Comparison of ENCODE assay signal across 25 cellular contexts in the genomic region with DNA sequence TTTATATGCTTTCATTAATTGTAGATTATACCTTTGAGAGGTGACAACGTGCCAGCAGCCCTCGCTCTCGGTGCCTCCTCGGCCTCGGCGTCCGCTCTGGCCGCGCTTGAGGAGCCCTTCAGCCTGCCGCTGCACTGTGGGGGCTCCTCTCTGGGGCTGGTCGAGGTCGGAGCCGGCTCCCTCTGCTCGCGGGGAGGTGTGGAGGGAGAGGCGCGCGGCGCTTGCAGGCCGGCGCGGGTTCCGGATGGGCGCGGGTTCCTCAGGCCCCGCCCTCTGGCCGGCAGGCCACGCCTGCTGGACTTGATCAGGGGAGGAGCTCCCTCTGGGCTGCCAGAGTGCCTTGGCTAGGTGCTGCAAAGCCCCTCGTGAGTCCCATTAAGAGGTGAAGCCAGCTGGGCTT.
"Had no signal": no experiment of that assay in that cellular context is flagged by ENCODE, and none has a peak within 500 bp of the region (broad histone marks: within the 10 kb centered on the region; RNA-seq: fewer than 3 reads in every experiment).

No MANE protein-coding gene starts in this region.

- H3K27ac Mint-ChIP-seq: memory B cell; nephron; neural progenitor cell; progenitor cell of endocrine pancreas; stimulated activated memory B cell treated with anti-CD40 and anti-IgM and Interleukin-4, amounts not matched to agents 10 μg/mL and 1 μg/mL and 100 μg/mL, for 72 hours; stimulated activated naive CD8-positive, alpha-beta T cell treated with anti-CD3 and anti-CD28 coated beads, Interleukin-15, amount 100 ng/mL, for 72 hours had no signal

- H3K36me3 Mint-ChIP-seq: memory B cell; naive thymus-derived CD8-positive, alpha-beta T cell; neural progenitor cell; stimulated activated memory B cell treated with anti-CD40 and anti-IgM and Interleukin-4, amounts not matched to agents 10 μg/mL and 1 μg/mL and 100 μg/mL, for 72 hours had no signal

- H3K9me3 ChIP-seq: ovary, right lobe of liver, thyroid gland, upper lobe of right lung had no signal

- H3K4me1 Mint-ChIP-seq: memory B cell; naive thymus-derived CD8-positive, alpha-beta T cell; nephron; neural progenitor cell; stimulated activated memory B cell treated with anti-CD40 and anti-IgM and Interleukin-4, amounts not matched to agents 10 μg/mL and 1 μg/mL and 100 μg/mL, for 72 hours; stimulated activated naive CD8-positive, alpha-beta T cell treated with anti-CD3 and anti-CD28 coated beads, Interleukin-15, amount 100 ng/mL, for 72 hours had no signal

- H3K4me3 ChIP-seq: heart left ventricle, hepatocyte, left ventricle myocardium inferior, neural progenitor cell, ovary, right atrium auricular region, right lobe of liver, smooth muscle cell, thyroid gland, transverse colon, upper lobe of right lung had no signal

- H3K9ac ChIP-seq: neural progenitor cell had no signal

- H3K4me1 ChIP-seq: heart left ventricle, left ventricle myocardium inferior, right atrium auricular region, right lobe of liver, thyroid gland, transverse colon, upper lobe of right lung had no signal

- DNase-seq: heart left ventricle; left ventricle myocardium inferior; naive thymus-derived CD8-positive, alpha-beta T cell; ovary; right lobe of liver; stimulated activated CD4-positive, alpha-beta T cell treated with anti-CD3 and anti-CD28 coated beads, Interleukin-1b, Interleukin-23, amount 100 ng/mL, for 48 hours; stimulated activated CD4-positive, alpha-beta T cell treated with anti-CD3 and anti-CD28 coated beads, Interleukin-2, amount 100 ng/mL, for 48 hours; stimulated activated CD4-positive, alpha-beta T cell treated with anti-CD3 and anti-CD28 coated beads, Interleukin-4, amount 100 ng/mL, for 4 hours; stimulated activated CD8-positive, alpha-beta memory T cell treated with anti-CD3 and anti-CD28 coated beads, Interleukin-4, amount 100 ng/mL, for 48 hours; stimulated activated naive CD4-positive, alpha-beta T cell treated with Interleukin-2 at 50 U/mL for 16 hours; stimulated activated naive CD8-positive, alpha-beta T cell treated with anti-CD3 and anti-CD28 coated beads, Interleukin-15, amount 100 ng/mL, for 72 hours; substantia nigra; thyroid gland; transverse colon; upper lobe of right lung had no signal

- H3K27ac ChIP-seq: heart left ventricle, hepatocyte, left ventricle myocardium inferior, neural progenitor cell, ovary, right atrium auricular region, right lobe of liver, thyroid gland, transverse colon, upper lobe of right lung had no signal

- H3K9me3 Mint-ChIP-seq: memory B cell; stimulated activated memory B cell treated with anti-CD40 and anti-IgM and Interleukin-4, amounts not matched to agents 10 μg/mL and 1 μg/mL and 100 μg/mL, for 72 hours had no signal

- ATAC-seq: heart left ventricle; naive thymus-derived CD8-positive, alpha-beta T cell; right lobe of liver; stimulated activated memory B cell treated with anti-CD40 and anti-IgM and Interleukin-4, amounts not matched to agents 10 μg/mL and 1 μg/mL and 100 μg/mL, for 72 hours; stimulated activated naive CD8-positive, alpha-beta T cell treated with anti-CD3 and anti-CD28 coated beads, Interleukin-15, amount 100 ng/mL, for 72 hours; upper lobe of right lung had no signal

- H3K36me3 ChIP-seq: heart left ventricle, left ventricle myocardium inferior, neural progenitor cell, ovary, right atrium auricular region, right lobe of liver, thyroid gland, transverse colon, upper lobe of right lung had no signal

- FAIRE-seq: keratinocyte, urothelium cell line had no signal

- H3K4me3 Mint-ChIP-seq: memory B cell; naive thymus-derived CD8-positive, alpha-beta T cell; nephron; neural progenitor cell; stimulated activated memory B cell treated with anti-CD40 and anti-IgM and Interleukin-4, amounts not matched to agents 10 μg/mL and 1 μg/mL and 100 μg/mL, for 72 hours; stimulated activated naive CD8-positive, alpha-beta T cell treated with anti-CD3 and anti-CD28 coated beads, Interleukin-15, amount 100 ng/mL, for 72 hours had no signal

- H3K27me3 ChIP-seq: heart left ventricle, hepatocyte, neural progenitor cell, ovary, right atrium auricular region, right lobe of liver, thyroid gland, transverse colon, upper lobe of right lung had no signal

- H3K27me3 Mint-ChIP-seq: memory B cell; naive thymus-derived CD8-positive, alpha-beta T cell; progenitor cell of endocrine pancreas; stimulated activated memory B cell treated with anti-CD40 and anti-IgM and Interleukin-4, amounts not matched to agents 10 μg/mL and 1 μg/mL and 100 μg/mL, for 72 hours; stimulated activated naive CD8-positive, alpha-beta T cell treated with anti-CD3 and anti-CD28 coated beads, Interleukin-15, amount 100 ng/mL, for 72 hours had no signal
